8 cellular contexts compared by ENCODE assay signal in the genomic region with DNA sequence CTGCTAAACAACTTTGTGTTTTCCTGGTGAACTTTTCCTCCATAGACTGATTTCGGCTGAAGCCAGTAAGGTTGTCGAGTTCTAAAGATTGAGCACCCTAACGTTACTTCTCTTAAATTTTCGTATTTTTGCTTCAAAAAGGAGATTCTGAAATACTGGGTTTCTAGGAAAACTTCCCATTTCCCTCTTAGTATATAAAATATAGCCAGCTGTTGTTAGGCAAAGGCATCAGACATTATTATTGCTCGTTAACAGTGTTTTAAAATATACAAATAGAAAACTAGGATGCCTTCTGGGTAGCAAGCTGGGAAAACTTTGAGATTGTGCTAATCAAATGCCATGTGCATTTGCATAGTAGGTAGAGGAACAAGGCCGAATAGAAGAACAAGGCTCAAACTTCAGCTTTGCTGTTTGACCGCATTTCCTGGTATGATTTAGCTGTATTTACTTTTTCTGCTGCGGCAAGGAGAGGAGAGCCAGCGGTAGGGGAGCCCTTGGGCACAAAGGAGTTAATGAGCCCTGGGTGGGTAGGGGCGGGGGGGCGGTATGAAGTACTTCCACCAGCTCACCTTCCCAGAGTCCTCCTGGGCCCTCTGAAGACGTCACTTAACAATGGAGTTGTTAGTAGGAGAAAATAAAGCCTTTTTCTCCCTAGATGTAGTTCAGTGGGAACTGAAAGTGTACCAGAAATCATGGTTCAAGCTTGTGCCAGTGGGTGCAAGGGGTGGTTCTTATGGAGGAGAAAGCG.
A peak's percentile ranks its signal among the peaks of the same experiment; 100 is the strongest.
DNase-seq lines count a peak whose midpoint lies in the region; ATAC-seq, FAIRE-seq and TF ChIP-seq lines count a peak whose summit lies in the region.

No MANE protein-coding gene starts in this region.

- POLR2A ChIA-PET in RWPE1 (lab: Yijun Ruan, JAX; ENCODE audit: low non-redundant PET), result no interaction called here

- H3K27ac ChIP-seq in dorsolateral prefrontal cortex (peak overlapping the region in 56 of 59 donors; percentile 17 to 89 (median 75)), RWPE1 (no peak overlapping the region)

- H3K27ac Mint-ChIP-seq in stimulated activated memory B cell treated with anti-CD40 and anti-IgM and Interleukin-4, amounts not matched to agents 10 μg/mL and 1 μg/mL and 100 μg/mL, for 72 hours, result peak overlapping the region; percentile 67

- H3K27me3 Mint-ChIP-seq in stimulated activated memory B cell treated with anti-CD40 and anti-IgM and Interleukin-4, amounts not matched to agents 10 μg/mL and 1 μg/mL and 100 μg/mL, for 72 hours, result no peaks in the 10 kb centered on the region

- no peaks in the 10 kb centered on the region for H3K27me3 ChIP-seq in dorsolateral prefrontal cortex

- H3K36me3 Mint-ChIP-seq in stimulated activated memory B cell treated with anti-CD40 and anti-IgM and Interleukin-4, amounts not matched to agents 10 μg/mL and 1 μg/mL and 100 μg/mL, for 72 hours, result peaks cover 23% of the 10 kb centered on the region

- intact Hi-C loops in dorsolateral prefrontal cortex (cut with DNase I), result loop anchor here (5.0 to 10.0 kb wide), 4 partner anchors 67 to 259 kb away; partner anchors contain the start of gene MSI2 (in 1 of the 2)

- ATAC-seq in HG02870 (IDR thresholded peaks at IDR 0.05; ENCODE audit: unreplicated experiment) (peak; percentile 71), HG02884 (IDR thresholded peaks at IDR 0.05; ENCODE audit: unreplicated experiment) (no peak)
- ATAC-seq in stimulated activated memory B cell treated with anti-CD40 and anti-IgM and Interleukin-4, amounts not matched to agents 10 μg/mL and 1 μg/mL and 100 μg/mL, for 72 hours, result peak; percentile 75

- DNase-seq in GM12892 (ENCODE audit: insufficient read length), result peak; percentile 27
- DNase-seq in NCI-H69 (lab: John Stamatoyannopoulos, UW), result peak; percentile 95
- peak in 1 of 10 donors; percentile 20 for DNase-seq in dorsolateral prefrontal cortex
- no peak for DNase-seq in EL
- DNase-seq in RWPE1 (ENCODE audit: low spot score), result no peak

- peak overlapping the region; percentile 25 for H3K4me3 Mint-ChIP-seq in stimulated activated memory B cell treated with anti-CD40 and anti-IgM and Interleukin-4, amounts not matched to agents 10 μg/mL and 1 μg/mL and 100 μg/mL, for 72 hours

- no peaks in the 10 kb centered on the region for H3K9me3 Mint-ChIP-seq in stimulated activated memory B cell treated with anti-CD40 and anti-IgM and Interleukin-4, amounts not matched to agents 10 μg/mL and 1 μg/mL and 100 μg/mL, for 72 hours

- H3K4me3 ChIP-seq in dorsolateral prefrontal cortex, result peak overlapping the region in 29 of 59 donors; percentile 4 to 50 (median 25)

- CTCF ChIA-PET in RWPE1 (lab: Yijun Ruan, JAX), result no interaction called here

- FAIRE-seq in GM12892 (lab: Jason Lieb, UNC), result no peak

- H3K4me1 Mint-ChIP-seq in stimulated activated memory B cell treated with anti-CD40 and anti-IgM and Interleukin-4, amounts not matched to agents 10 μg/mL and 1 μg/mL and 100 μg/mL, for 72 hours, result peaks cover 27% of the 10 kb centered on the region

- TF ChIP-seq POLR2A in GM12892 (IDR thresholded peaks at IDR 0.05; ENCODE audit: low read depth, low read length), result no peak

- TF ChIP-seq CTCF in dorsolateral prefrontal cortex (IDR thresholded peaks at IDR 0.05 in 54 of 56, conservative IDR thresholded peaks at IDR 0.05 in 2 of 56; ENCODE audit: low read depth in 1 of 56, partially characterized antibody in 56 of 56) (no peak), RWPE1 (conservative IDR thresholded peaks at IDR 0.05; ENCODE audit: low read depth) (no peak)

Comparison
In these comparisons a context has a peak if more than half of its experiments do, and no peak if none do; other contexts are left out.
1. DNase-seq: peak in GM12892 (single experiment) and NCI-H69 (single experiment); none in EL (single experiment) and RWPE1 (single experiment).